In the genomic region with DNA sequence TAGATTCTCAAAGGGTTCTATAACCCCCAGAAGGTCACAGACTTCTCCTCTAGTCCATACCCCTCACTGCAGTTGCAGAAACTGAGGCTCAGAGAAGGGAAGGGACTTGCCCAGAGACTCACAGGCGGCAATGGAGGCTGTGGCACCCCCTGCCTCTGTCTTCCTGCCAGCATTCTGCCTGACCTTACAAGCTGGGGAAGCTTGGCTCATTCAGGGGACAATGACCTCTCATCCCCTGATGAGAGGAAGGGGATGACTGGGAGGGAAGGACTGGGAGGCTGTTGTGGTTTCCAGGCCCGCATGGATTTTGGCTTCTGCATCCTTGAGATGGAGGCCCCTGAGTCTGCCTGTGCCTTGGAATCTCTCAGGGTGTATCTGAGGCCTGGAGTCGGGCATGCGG, we compare ENCODE assay signal across 18 cellular contexts. TPM values are rescaled to one million over a fixed set of nuclear protein-coding genes. Genes with fewer than 3 reads are reported as not detected.
A peak's percentile ranks its signal among the peaks of the same experiment; 100 is the strongest.
DNase-seq lines count a peak whose midpoint lies in the region; ATAC-seq, FAIRE-seq and TF ChIP-seq lines count a peak whose summit lies in the region.
"Had no signal": no experiment of that assay in that cellular context is flagged by ENCODE, and none has a peak within 500 bp of the region (broad histone marks: within the 10 kb centered on the region; RNA-seq: fewer than 3 reads in every experiment).

No MANE protein-coding gene starts in this region.

- H4K12ac ChIP-seq in trophoblast cell (ENCODE audit: low read depth, low read length) = no peak overlapping the region

- H3K79me1 ChIP-seq in trophoblast cell (ENCODE audit: low read length) = peaks cover 5% of the 10 kb centered on the region

- H3K9me3 ChIP-seq in breast epithelium = no peaks in the 10 kb centered on the region
- no peaks in the 10 kb centered on the region for H3K9me3 ChIP-seq in mammary epithelial cell (replicated peaks; ENCODE audit: insufficient read depth, low read length)
- no peaks in the 10 kb centered on the region for H3K9me3 ChIP-seq in esophagus squamous epithelium
- no peaks in the 10 kb centered on the region for H3K9me3 ChIP-seq in trophoblast cell (ENCODE audit: insufficient read depth, low read depth, low read length)
- no peaks in the 10 kb centered on the region for H3K9me3 ChIP-seq in upper lobe of left lung

- in situ Hi-C loops in mammary epithelial cell (cut with MboI; ENCODE audit: low sequenced_read_pairs in 2 of 2) = no loop called here

- DNase-seq in breast epithelium (ENCODE audit: low spot score in 2 of 2) = no peak
- no peak for DNase-seq in mammary epithelial cell
- DNase-seq in esophagus squamous epithelium (lab: John Stamatoyannopoulos, UW) = no peak
- DNase-seq in trophoblast cell = no peak
- DNase-seq in upper lobe of left lung = no peak
- no peak for DNase-seq in GM12892 (ENCODE audit: insufficient read length)
- no peak for DNase-seq in NCI-H1436 treated with DMSO at 0.1 percent for 48 hours (lab: John Stamatoyannopoulos, UW)
- DNase-seq: activated CD4-positive, alpha-beta T cell treated with anti-CD3 and anti-CD28 coated beads for 36 hours; activated naive CD8-positive, alpha-beta T cell treated with anti-CD3 and anti-CD28 coated beads for 36 hours; activated T-cell treated with anti-CD3 and anti-CD28 coated beads for 4 hours; CD8-positive, alpha-beta T cell; NCI-H2081; NCI-H748 treated with DMSO at 0.1 percent for 48 hours; nephron progenitor cell; stimulated activated CD4-positive, alpha-beta T cell treated with anti-CD3 and anti-CD28 coated beads, Interleukin-12 subunit alpha, Interleukin-12 subunit beta, amount 100 ng/mL, for 4 hours had no signal

- BruUV-seq in mammary epithelial cell (replicated peaks; lab: Mats Ljungman, UMichigan) = no TSS peak

- H4K20me1 ChIP-seq in mammary epithelial cell (ENCODE audit: insufficient read depth, low read length) = no peaks in the 10 kb centered on the region

- no peak overlapping the region for H2BK5ac ChIP-seq in trophoblast cell (ENCODE audit: low read depth, low read length, poor library complexity)

- H3K4me2 ChIP-seq in mammary epithelial cell (ENCODE audit: insufficient read depth, low read depth, low read length) = no peak overlapping the region
- H3K4me2 ChIP-seq in trophoblast cell (ENCODE audit: low read length) = no peak overlapping the region

- H3K18ac ChIP-seq in trophoblast cell (ENCODE audit: low read length) = no peak overlapping the region

- H3K4me3 ChIP-seq in breast epithelium (peak overlapping the region in 2 of 3 donors; percentile 17 to 28), mammary epithelial cell (replicated peaks in 1 of 3; ENCODE audit: insufficient read depth in 1 of 3, low read depth in 2 of 3, low read length in 3 of 3) (no peak overlapping the region), esophagus squamous epithelium (peak overlapping the region in 1 of 4 donors; percentile 19), trophoblast cell (ENCODE audit: low read depth, low read length) (no peak overlapping the region), upper lobe of left lung (peak overlapping the region in 3 of 4 donors; percentile 20 to 38 (median 27))
- H3K4me3 ChIP-seq: GM12878 had no signal

- H3K14ac ChIP-seq in trophoblast cell (ENCODE audit: low read length) = no peak overlapping the region

- peak overlapping the region; percentile 89 for H3K4ac ChIP-seq in trophoblast cell (ENCODE audit: low read depth, low read length)

- H3K79me2 ChIP-seq in mammary epithelial cell (ENCODE audit: insufficient read depth, low read length) (peaks cover 100% of the 10 kb centered on the region), trophoblast cell (ENCODE audit: control insufficient read depth, insufficient read depth, low read length, poor library complexity) (peaks cover 78% of the 10 kb centered on the region)

- H3K9ac ChIP-seq in mammary epithelial cell (ENCODE audit: insufficient read depth, low read length) (no peak overlapping the region), trophoblast cell (ENCODE audit: low read length) (no peak overlapping the region)

- peak overlapping the region; percentile 96 to 99 for H3K27ac ChIP-seq in breast epithelium
- H3K27ac ChIP-seq in mammary epithelial cell (ENCODE audit: insufficient read depth, low read depth, low read length) = no peak overlapping the region
- peak overlapping the region; percentile 87 to 98 (median 92) for H3K27ac ChIP-seq in esophagus squamous epithelium
- H3K27ac ChIP-seq in trophoblast cell (ENCODE audit: low read depth, low read length) = no peak overlapping the region
- peak overlapping the region; percentile 50 to 91 (median 84) for H3K27ac ChIP-seq in upper lobe of left lung
- H3K27ac ChIP-seq: 22Rv1 had no signal

- TF ChIP-seq POLR2A in breast epithelium (IDR thresholded peaks at IDR 0.05) (no peak), esophagus squamous epithelium (IDR thresholded peaks at IDR 0.05) (no peak), upper lobe of left lung (IDR thresholded peaks at IDR 0.05) (no peak), GM12892 (IDR thresholded peaks at IDR 0.05; ENCODE audit: low read depth, low read length) (no peak)

- H2AFZ ChIP-seq in mammary epithelial cell (ENCODE audit: low read depth, low read length) (no peak overlapping the region), trophoblast cell (ENCODE audit: insufficient read depth, low read length, poor library complexity) (no peak overlapping the region)

- TF ChIP-seq CTCF in breast epithelium (IDR thresholded peaks at IDR 0.05) (no peak), mammary epithelial cell (conservative IDR thresholded peaks at IDR 0.05 in 1 of 2, IDR thresholded peaks at IDR 0.05 in 1 of 2; ENCODE audit: extremely low read depth in 1 of 2, insufficient read depth in 1 of 2, low read depth in 1 of 2, low read length in 2 of 2) (no peak), esophagus squamous epithelium (IDR thresholded peaks at IDR 0.05) (no peak), upper lobe of left lung (IDR thresholded peaks at IDR 0.05) (no peak)

- CTCF ChIA-PET in mammary epithelial cell (lab: Charles Lee; ENCODE audit: low non-redundant PET) = no interaction called here

- no peak overlapping the region for H2BK12ac ChIP-seq in trophoblast cell (ENCODE audit: low read length)

- no peak overlapping the region for H4K8ac ChIP-seq in trophoblast cell (ENCODE audit: low read depth, low read length)

- no peak for ATAC-seq in upper lobe of left lung (ENCODE audit: low FRiP score in 2 of 2)
- ATAC-seq in GM18498 (IDR thresholded peaks at IDR 0.05; ENCODE audit: unreplicated experiment) = no peak
- ATAC-seq: activated CD4-positive, alpha-beta T cell treated with anti-CD3 and anti-CD28 coated beads for 36 hours; CD8-positive, alpha-beta T cell; GM12878 had no signal

- peaks cover 29 to 69% of the 10 kb centered on the region in 2 donors for H3K4me1 ChIP-seq in breast epithelium
- H3K4me1 ChIP-seq in mammary epithelial cell (ENCODE audit: insufficient read depth, low read length) = peaks cover 60% of the 10 kb centered on the region
- H3K4me1 ChIP-seq in esophagus squamous epithelium = peaks cover 80 to 100% (median 98%) of the 10 kb centered on the region in 3 donors
- peaks cover 51 to 54% of the 10 kb centered on the region in 2 experiments for H3K4me1 ChIP-seq in trophoblast cell (ENCODE audit: control insufficient read depth in 1 of 2, insufficient read depth in 2 of 2, low read length in 2 of 2)
- peaks cover 91 to 98% (median 94%) of the 10 kb centered on the region in 4 donors for H3K4me1 ChIP-seq in upper lobe of left lung

- H2AK5ac ChIP-seq in trophoblast cell (ENCODE audit: low read length) = no peak overlapping the region

- no peak overlapping the region for H4K91ac ChIP-seq in trophoblast cell (ENCODE audit: low read depth, low read length)

- no peak overlapping the region for H3K23ac ChIP-seq in trophoblast cell (ENCODE audit: low read length)

- FAIRE-seq in GM12892 (lab: Jason Lieb, UNC) = no peak
- FAIRE-seq: GM12878 had no signal

- H3K27me3 ChIP-seq in breast epithelium = no peaks in the 10 kb centered on the region
- no peaks in the 10 kb centered on the region for H3K27me3 ChIP-seq in mammary epithelial cell (ENCODE audit: insufficient read depth, low read length)
- H3K27me3 ChIP-seq in esophagus squamous epithelium = no peaks in the 10 kb centered on the region
- no peaks in the 10 kb centered on the region for H3K27me3 ChIP-seq in trophoblast cell (ENCODE audit: insufficient read depth, low read length)
- H3K27me3 ChIP-seq in upper lobe of left lung = no peaks in the 10 kb centered on the region

- no peaks in the 10 kb centered on the region for H3K36me3 ChIP-seq in breast epithelium
- H3K36me3 ChIP-seq in mammary epithelial cell (ENCODE audit: insufficient read depth, low read length) = no peaks in the 10 kb centered on the region
- H3K36me3 ChIP-seq in esophagus squamous epithelium = peaks cover 0 to 7% (median 0%) of the 10 kb centered on the region in 3 donors
- peaks cover 15 to 32% of the 10 kb centered on the region in 2 experiments for H3K36me3 ChIP-seq in trophoblast cell (ENCODE audit: control insufficient read depth in 1 of 2, insufficient read depth in 2 of 2, low read length in 2 of 2)
- no peaks in the 10 kb centered on the region for H3K36me3 ChIP-seq in upper lobe of left lung

- dilution Hi-C loops in mammary epithelial cell (cut with HindIII; ENCODE audit: low sequenced_read_pairs) = no loop called here

- H2BK120ac ChIP-seq in trophoblast cell (ENCODE audit: insufficient read depth, low read length, poor library complexity) = no peak overlapping the region

- intact Hi-C loops in breast epithelium (cut with DNase I; ENCODE audit: low total_unique reads) (no loop called here), mammary epithelial cell (cut with micrococcal nuclease) (no loop called here), esophagus squamous epithelium (cut with DNase I) (no loop called here)

- 87% methylated on average over 4 of the region's 4 CpGs for WGBS in mammary epithelial cell (ENCODE audit: low coverage, missing lambda C conversion rate)
- 43 to 70% methylated on average over 1 to 3 of the region's 4 CpGs for WGBS in esophagus squamous epithelium, 2 donors
- WGBS in trophoblast cell (ENCODE audit: extremely low coverage, insufficient coverage, insufficient read length) = no CpG with 5 or more reads among the region's 4 CpGs
- 50 to 56% methylated on average over 4 of the region's 4 CpGs for WGBS in upper lobe of left lung, 2 donors

- no peak for TF ChIP-seq EP300 in upper lobe of left lung (IDR thresholded peaks at IDR 0.05)

RNA-seq across cellular contexts. Expression of a gene that starts 0.9 kb away (rescaled TPM):
- total RNA-seq in breast epithelium (10 to 100 TPM; 46.7 to 92.3 (median 74.1) TPM), mammary epithelial cell (100 to 1,000 TPM; 114 to 128 TPM), esophagus squamous epithelium (100 to 1,000 TPM in 3 of 4 donors, 10 to 100 TPM in 1; 76.5 to 205 (median 118) TPM), upper lobe of left lung (100 to 1,000 TPM in 5 of 6 donors, 10 to 100 TPM in 1; 81.7 to 265 (median 166) TPM)
- 43.2 TPM for polyA plus RNA-seq in mammary epithelial cell
- polyA minus RNA-seq in mammary epithelial cell = 101 TPM
- polyA plus RNA-seq in trophoblast cell (2013) = 98.1 and 98.9 TPM in 2 replicates
- 6.3 TPM for polyA plus RNA-seq in GM12892 (2012; ENCODE audit: missing spikeins)

RNA-seq across cellular contexts. Expression of a gene that starts 59.3 kb away (rescaled TPM):
- 1,000 to 10,000 TPM; 3,271 to 4,472 (median 4,011) TPM for total RNA-seq in breast epithelium
- 1,000 to 10,000 TPM; 1,819 to 2,158 TPM for total RNA-seq in mammary epithelial cell
- polyA plus RNA-seq in mammary epithelial cell = 6,134 TPM
- polyA minus RNA-seq in mammary epithelial cell = 1,433 TPM
- 1,000 to 10,000 TPM; 1,098 to 4,026 (median 2,484) TPM for total RNA-seq in esophagus squamous epithelium
- 2,982 and 3,060 TPM in 2 replicates for polyA plus RNA-seq in trophoblast cell (2013)
- total RNA-seq in upper lobe of left lung = 1,000 to 10,000 TPM in 5 of 6 donors, 100 to 1,000 TPM in 1; 806 to 1,982 (median 1,727) TPM
- 4,425 TPM for polyA plus RNA-seq in GM12892 (2012; ENCODE audit: missing spikeins)

Comparison
In these comparisons a context has a peak if more than half of its experiments do, and no peak if none do; other contexts are left out.
1. H3K27ac ChIP-seq: peak in breast epithelium (2 of 2), esophagus squamous epithelium (4 of 4) and upper lobe of left lung (4 of 4); none in mammary epithelial cell (single experiment) and trophoblast cell (single experiment).
2. H3K4me3 ChIP-seq: peak in breast epithelium (2 of 3) and upper lobe of left lung (3 of 4); none in mammary epithelial cell (0 of 3) and trophoblast cell (single experiment).